9 cellular contexts compared by ENCODE assay signal in genomic region chr2:69997296-69998184, GRCh38. TPM values are rescaled to one million over a fixed set of nuclear protein-coding genes. Genes with fewer than 3 reads are reported as not detected.
DNase-seq lines count a peak whose midpoint lies in the region; ATAC-seq, FAIRE-seq and TF ChIP-seq lines count a peak whose summit lies in the region.
"Had no signal": no experiment of that assay in that cellular context is flagged by ENCODE, and none has a peak within 500 bp of the region (broad histone marks: within the 10 kb centered on the region; RNA-seq: fewer than 3 reads in every experiment).

No MANE protein-coding gene starts in this region.

- intact Hi-C loops in HepG2 (cut with micrococcal nuclease; ENCODE audit: unreplicated experiment), result no loop called here

- WGBS in HepG2 (ENCODE audit: low lambda C conversion rate), result 90% methylated on average over 15 of the region's 15 CpGs

- TF ChIP-seq POLR2A in HepG2 (IDR thresholded peaks at IDR 0.05; ENCODE audit: insufficient read depth in 1 of 2, low read depth in 2 of 2, low read length in 2 of 2), result no peak

- H3K27ac ChIP-seq in HL-60 (replicated peaks), result peak overlapping the region; percentile 40; the same call in 1 of the 2 replicates
- H3K27ac ChIP-seq in HepG2 (ENCODE audit: extremely low read length, insufficient read depth, low read length), result no peak overlapping the region
- H3K27ac ChIP-seq: body of pancreas had no signal

- H3K4me2 ChIP-seq in HepG2 (ENCODE audit: low read depth, low read length), result no peak overlapping the region

- no peaks in the 10 kb centered on the region for H3K79me2 ChIP-seq in HepG2 (ENCODE audit: insufficient read depth, low read length)

- no peaks in the 10 kb centered on the region for H3K9me3 Mint-ChIP-seq in activated naive CD8-positive, alpha-beta T cell treated with anti-CD3 and anti-CD28 coated beads, Interleukin-2, amount 10 ng/mL, durations not matched to agents 7 days and 5 days

- CTCF ChIA-PET in HepG2 (lab: Yijun Ruan, JAX; ENCODE audit: low intra/inter-chr PET ratio, low total read pairs), result no interaction called here

- in situ Hi-C loops in HepG2 (cut with HindIII; ENCODE audit: extremely low pct_ligation_motif_present, low pct_unique_long_range_greater_than_20kb), result no loop called here

- peaks cover 12% of the 10 kb centered on the region for H3K36me3 Mint-ChIP-seq in activated naive CD8-positive, alpha-beta T cell treated with anti-CD3 and anti-CD28 coated beads, Interleukin-2, amount 10 ng/mL, durations not matched to agents 7 days and 5 days

- H3K27me3 Mint-ChIP-seq in activated naive CD8-positive, alpha-beta T cell treated with anti-CD3 and anti-CD28 coated beads, Interleukin-2, amount 10 ng/mL, durations not matched to agents 7 days and 5 days, result no peaks in the 10 kb centered on the region

- POLR2A ChIA-PET in activated naive CD8-positive, alpha-beta T cell treated with anti-CD3 and anti-CD28 coated beads, Interleukin-2, amount 10 ng/mL, durations not matched to agents 7 days and 5 days (lab: Charles Lee), result no interaction called here
- POLR2A ChIA-PET in HepG2 (lab: Yijun Ruan, JAX), result interaction anchor here (1.8 kb wide), 1 partner anchor 83 kb away, joined by 6 read pairs; the partner anchor contains the start of gene MXD1

- no peak overlapping the region for H3K9ac ChIP-seq in HepG2 (ENCODE audit: insufficient read depth, low read depth, low read length)

- TF ChIP-seq RAD21 in HepG2 (CRISPR knock-in tag; IDR thresholded peaks at IDR 0.05), result no peak

- H3K27ac Mint-ChIP-seq in activated naive CD8-positive, alpha-beta T cell treated with anti-CD3 and anti-CD28 coated beads, Interleukin-2, amount 10 ng/mL, durations not matched to agents 7 days and 5 days, result no peak overlapping the region

- peak overlapping the region; percentile 8 for H3K4me3 Mint-ChIP-seq in activated naive CD8-positive, alpha-beta T cell treated with anti-CD3 and anti-CD28 coated beads, Interleukin-2, amount 10 ng/mL, durations not matched to agents 7 days and 5 days

- H4K20me1 ChIP-seq in HepG2 (ENCODE audit: insufficient read depth, low read length), result no peaks in the 10 kb centered on the region

- DNase-seq in AG08395 (ENCODE audit: low spot score) (peak; percentile 77), HL-60 (ENCODE audit: low read depth in 1 of 2, low spot score in 1 of 2) (peak; percentile 67 to 71), HepG2 (ENCODE audit: low spot score) (no peak), amniotic stem cell (lab: John Stamatoyannopoulos, UW) (no peak)
- DNase-seq in activated naive CD8-positive, alpha-beta T cell treated with anti-CD3 and anti-CD28 coated beads, Interleukin-2, amount 10 ng/mL, durations not matched to agents 7 days and 5 days, result no peak
- no peak for DNase-seq in central memory CD4-positive, alpha-beta T cell
- DNase-seq in activated CD4-positive, alpha-beta T cell treated with anti-CD3 and anti-CD28 coated beads for 4 hours, result no peak

- no peak overlapping the region for H3K4me3 ChIP-seq in HL-60 (replicated peaks; ENCODE audit: insufficient read depth, low read length)
- no peak overlapping the region for H3K4me3 ChIP-seq in HepG2 (replicated peaks in 1 of 3; ENCODE audit: insufficient read depth in 1 of 3, low read depth in 2 of 3, low read length in 3 of 3)
- H3K4me3 ChIP-seq: body of pancreas had no signal

- no peaks in the 10 kb centered on the region for H3K9me3 ChIP-seq in HepG2 (ENCODE audit: low read length)
- H3K9me3 ChIP-seq: body of pancreas had no signal

- no peak overlapping the region for H2AFZ ChIP-seq in HepG2 (ENCODE audit: low read length)

- no TSS peak for BruUV-seq in HepG2 (replicated peaks; lab: Mats Ljungman, UMichigan)

- H3K27me3 ChIP-seq in HL-60 (ENCODE audit: insufficient read depth, poor library complexity, severe bottlenecking) (no peaks in the 10 kb centered on the region), HepG2 (ENCODE audit: control insufficient read depth in 1 of 2, insufficient read depth in 2 of 2, low read length in 2 of 2) (no peaks in the 10 kb centered on the region)
- H3K27me3 ChIP-seq: body of pancreas had no signal

- TF ChIP-seq EP300 in HepG2 (IDR thresholded peaks at IDR 0.05; ENCODE audit: low read depth in 2 of 2, low read length in 2 of 2), result no peak
- TF ChIP-seq EP300 in HepG2 (CRISPR knock-in tag; IDR thresholded peaks at IDR 0.05; ENCODE audit: borderline replicate concordance), result no peak

- no peak for FAIRE-seq in HepG2 (lab: Jason Lieb, UNC)

- H3K36me3 ChIP-seq in HepG2 (replicated peaks in 1 of 2; ENCODE audit: control insufficient read depth in 1 of 2, insufficient read depth in 2 of 2, low read length in 2 of 2), result no peaks in the 10 kb centered on the region

- TF ChIP-seq CTCF in HL-60 (IDR thresholded peaks at IDR 0.05; ENCODE audit: insufficient read depth, low read length) (no peak), HepG2 (CRISPR knock-in tag; IDR thresholded peaks at IDR 0.05) (no peak)

- peaks cover 22% of the 10 kb centered on the region for H3K4me1 ChIP-seq in HepG2 (ENCODE audit: insufficient read depth, low read length)
- H3K4me1 ChIP-seq: body of pancreas had no signal

- ATAC-seq in activated naive CD8-positive, alpha-beta T cell treated with anti-CD3 and anti-CD28 coated beads, Interleukin-2, amount 10 ng/mL, durations not matched to agents 7 days and 5 days (ENCODE audit: low read depth), result peak; percentile 72
- no peak for ATAC-seq in HepG2
- ATAC-seq in GM21526 (IDR thresholded peaks at IDR 0.05; ENCODE audit: low FRiP score, unreplicated experiment), result no peak
- ATAC-seq: body of pancreas had no signal

- peaks cover 17% of the 10 kb centered on the region for H3K4me1 Mint-ChIP-seq in activated naive CD8-positive, alpha-beta T cell treated with anti-CD3 and anti-CD28 coated beads, Interleukin-2, amount 10 ng/mL, durations not matched to agents 7 days and 5 days

TF ChIP-seq in HepG2, 621 proteins besides CTCF, POLR2A, EP300 and RAD21:
- no peak for TF ChIP-seq ZIK1 (CRISPR knock-in tag; IDR thresholded peaks at IDR 0.05; ENCODE audit: borderline replicate concordance, low read depth)
- no peak for TF ChIP-seq ZNF564 (CRISPR knock-in tag; IDR thresholded peaks at IDR 0.05)
- TF ChIP-seq ZNF713 (CRISPR knock-in tag; IDR thresholded peaks at IDR 0.05), result no peak
- peak; percentile 59; the same call in 1 of the 2 replicates for TF ChIP-seq ZNF629 (CRISPR knock-in tag; conservative IDR thresholded peaks at IDR 0.05)

RNA-seq across cellular contexts. Expression of gene ASPRV1, which starts 36.1 kb away (rescaled TPM):
- total RNA-seq in activated naive CD8-positive, alpha-beta T cell treated with anti-CD3 and anti-CD28 coated beads, Interleukin-2, amount 10 ng/mL, durations not matched to agents 7 days and 5 days, result 1 to 10 TPM; 1.2 TPM
- total RNA-seq in HepG2 (2016; rRNA removed; fragmentation: Illumina TruSeq; extraction: Trizol), result 0.40 and 0.42 TPM in 2 replicates
- 0.18 TPM in 1 of 2 replicates, not detected in the other for total RNA-seq in HepG2 (2016; cell fraction: cytosol; rRNA removed; fragmentation: Illumina TruSeq; extraction: Trizol; ENCODE audit: low read depth)
- total RNA-seq in HepG2 (2016; cell fraction: insoluble cytoplasmic fraction; rRNA removed; fragmentation: Illumina TruSeq; extraction: Trizol), result 0.32 and 0.40 TPM in 2 replicates
- 0.28 and 0.34 TPM in 2 replicates for total RNA-seq in HepG2 (2016; cell fraction: membrane; rRNA removed; fragmentation: Illumina TruSeq; extraction: Trizol)
- 0.47 and 0.50 TPM in 2 replicates for total RNA-seq in HepG2 (2016; cell fraction: nucleus; rRNA removed; fragmentation: Illumina TruSeq; extraction: Trizol)
- polyA plus RNA-seq in HepG2 (2011; rRNA removed), result 0.48 and 0.52 TPM in 2 replicates
- polyA plus RNA-seq in HepG2 (2011; cell fraction: cytosol; rRNA removed), result 0.38 and 0.47 TPM in 2 replicates
- 1.1 and 1.8 TPM in 2 replicates for polyA plus RNA-seq in HepG2 (2011; cell fraction: nucleus; rRNA removed)
- 0.42 and 0.52 TPM in 2 replicates for polyA plus RNA-seq in HepG2 (2012)
- 0.07 TPM in 1 of 2 replicates, not detected in the other for polyA plus RNA-seq in HepG2 (2016; cell fraction: cytosol; fragmentation: Illumina TruSeq; extraction: Trizol; ENCODE audit: low read depth)
- 0.32 and 0.34 TPM in 2 replicates for polyA plus RNA-seq in HepG2 (2016; cell fraction: insoluble cytoplasmic fraction; fragmentation: Illumina TruSeq; extraction: Trizol; ENCODE audit: low read depth)
- polyA plus RNA-seq in HepG2 (2016; cell fraction: membrane; fragmentation: Illumina TruSeq; extraction: Trizol; ENCODE audit: low read depth), result 0.09 and 0.24 TPM in 2 replicates
- polyA plus RNA-seq in HepG2 (2016; cell fraction: nucleus; fragmentation: Illumina TruSeq; extraction: Trizol; ENCODE audit: insufficient read depth, low read depth), result 0.92 and 1.1 TPM in 2 replicates
- polyA minus RNA-seq in HepG2 (2011; rRNA and poly(A)+ RNA removed; ENCODE audit: low replicate concordance), result 0.14 and 0.48 TPM in 2 replicates
- polyA minus RNA-seq in HepG2 (2011; cell fraction: cytosol; rRNA and poly(A)+ RNA removed), result 0.26 TPM in 1 of 2 replicates, not detected in the other
- polyA minus RNA-seq in HepG2 (2011; cell fraction: nucleus; rRNA and poly(A)+ RNA removed), result 0.50 and 0.52 TPM in 2 replicates

Comparison
In these comparisons a context has a peak if more than half of its experiments do, and no peak if none do; other contexts are left out.
1. DNase-seq: peak in AG08395 (single experiment) and HL-60 (2 of 2); none in activated naive CD8-positive, alpha-beta T cell treated with anti-CD3 and anti-CD28 coated beads, Interleukin-2, amount 10 ng/mL, durations not matched to agents 7 days and 5 days (single experiment), HepG2 (single experiment), central memory CD4-positive, alpha-beta T cell (single experiment), amniotic stem cell (single experiment) and activated CD4-positive, alpha-beta T cell treated with anti-CD3 and anti-CD28 coated beads for 4 hours (0 of 2).